8 cellular contexts compared by ENCODE assay signal in genomic region chrX:131762802-131763234, GRCh38.
DNase-seq lines count a peak whose midpoint lies in the region; ATAC-seq and TF ChIP-seq lines count a peak whose summit lies in the region.

No MANE protein-coding gene starts in this region.

- DNase-seq in GM13977 (ENCODE audit: low spot score) (no peak), MCF 10A (ENCODE audit: unreplicated experiment) (peak; percentile 89), pons (ENCODE audit: low spot score) (peak; percentile 37), HPDE6-E6E7 (ENCODE audit: extremely low spot score) (no peak), HuH-7 (ENCODE audit: low spot score) (no peak), NCI-H526 treated with DMSO at 0.1 percent for 48 hours (lab: John Stamatoyannopoulos, UW) (no peak), NCI-H1694 treated with DMSO at 0.1 percent for 48 hours (lab: John Stamatoyannopoulos, UW) (no peak)

- TF ChIP-seq CTCF in GM13977 (IDR thresholded peaks at IDR 0.05; ENCODE audit: extremely low read depth, insufficient read depth, missing control alignments) (peak; percentile 57), MCF 10A (IDR thresholded peaks at IDR 0.05; ENCODE audit: unreplicated experiment) (peak; percentile 51)

- no peaks in the 10 kb centered on the region for H3K27me3 Mint-ChIP-seq in MCF 10A (ENCODE audit: insufficient read depth, unreplicated experiment)

- peaks cover 5% of the 10 kb centered on the region for H3K36me3 Mint-ChIP-seq in MCF 10A (ENCODE audit: insufficient read depth, unreplicated experiment)

- peak; percentile 59 for ATAC-seq in HG03354 (IDR thresholded peaks at IDR 0.05; ENCODE audit: poor library complexity, severe bottlenecking, unreplicated experiment)

- H3K4me3 Mint-ChIP-seq in MCF 10A (ENCODE audit: unreplicated experiment), result peak overlapping the region; percentile 65

- CTCF ChIA-PET in MCF 10A (lab: Yijun Ruan, JAX), result interaction anchor here (1.1 to 1.9 kb wide), 5 partner anchors 12 to 60 kb away, joined by 3 to 10 read pairs (median 4); no protein-coding TSS in a partner anchor

- peaks cover 5% of the 10 kb centered on the region for H3K4me1 Mint-ChIP-seq in MCF 10A (ENCODE audit: insufficient read depth, unreplicated experiment)

- BruUV-seq in MCF 10A (replicated peaks; lab: Mats Ljungman, UMichigan), result no TSS peak

- intact Hi-C loops in MCF 10A (cut with micrococcal nuclease), result loop anchor here (1.0 to 2.0 kb wide), 5 partner anchors 10 to 52 kb away; no protein-coding TSS in a partner anchor

- POLR2A ChIA-PET in MCF 10A (lab: Yijun Ruan, JAX), result interaction anchor here (0.7 to 1.8 kb wide), 7 partner anchors 10 to 1296 kb away, joined by 3 to 20 read pairs (median 6); no protein-coding TSS in a partner anchor

- in situ Hi-C loops in GM13977 (cut with MboI; ENCODE audit: low pct_unique_long_range_greater_than_20kb, low sequenced_read_pairs, unreplicated experiment), result no loop called here

- no peaks in the 10 kb centered on the region for H3K9me3 Mint-ChIP-seq in MCF 10A (ENCODE audit: unreplicated experiment)

- no peak overlapping the region for H3K27ac Mint-ChIP-seq in MCF 10A (ENCODE audit: low read depth, unreplicated experiment)

Comparison
In these comparisons a context has a peak if more than half of its experiments do, and no peak if none do; other contexts are left out.
1. DNase-seq: peak in MCF 10A (single experiment) and pons (single experiment); none in GM13977 (single experiment), HPDE6-E6E7 (single experiment), HuH-7 (single experiment), NCI-H526 treated with DMSO at 0.1 percent for 48 hours (single experiment) and NCI-H1694 treated with DMSO at 0.1 percent for 48 hours (single experiment).